ENCODE assay signal across 11 cellular contexts in the genomic region with DNA sequence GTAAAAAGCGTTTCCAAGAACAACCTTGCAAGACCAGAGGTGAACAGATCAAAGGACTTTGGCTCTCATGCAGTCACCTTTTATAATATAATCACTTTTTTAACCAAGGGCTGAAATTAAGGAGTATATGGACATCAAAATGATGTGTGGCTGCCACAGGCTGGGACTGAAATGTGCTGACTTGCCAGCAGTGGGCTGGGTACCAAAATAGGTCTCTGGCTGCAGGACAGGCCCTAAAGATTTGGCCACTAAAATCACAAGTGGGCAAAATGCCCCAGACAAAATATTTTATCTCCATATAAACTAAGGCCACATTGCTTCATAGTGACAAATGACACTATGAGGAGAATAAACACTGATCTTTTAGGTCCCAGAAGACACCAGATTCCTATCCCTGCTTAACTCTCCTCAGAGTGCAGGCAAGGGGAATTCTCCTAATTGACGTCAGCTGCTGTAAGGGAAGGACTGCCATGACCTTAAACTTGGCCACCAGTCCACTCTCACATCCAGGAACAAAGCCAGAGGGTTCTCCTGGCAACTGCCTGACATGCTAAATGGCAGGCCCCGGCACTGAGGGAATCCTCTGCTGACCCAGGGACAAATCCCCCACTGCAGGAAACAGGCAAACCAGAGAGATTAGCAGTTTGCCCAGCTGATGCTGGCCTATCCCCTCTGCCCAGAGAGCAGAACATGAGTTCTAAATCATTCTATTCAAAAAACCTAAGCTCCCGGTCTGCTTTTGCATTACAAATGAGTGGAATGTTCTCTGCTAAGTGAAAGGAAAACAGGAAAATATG.
DNase-seq lines count a peak whose midpoint lies in the region; ATAC-seq and TF ChIP-seq lines count a peak whose summit lies in the region.
"Had no signal": no experiment of that assay in that cellular context is flagged by ENCODE, and none has a peak within 500 bp of the region (broad histone marks: within the 10 kb centered on the region; RNA-seq: fewer than 3 reads in every experiment).

No MANE protein-coding gene starts in this region.

- H3K36me3 ChIP-seq in esophagus squamous epithelium, result peaks cover 0 to 7% (median 0%) of the 10 kb centered on the region in 3 donors
- no peaks in the 10 kb centered on the region for H3K36me3 ChIP-seq in mucosa of descending colon (ENCODE audit: low read depth)
- H3K36me3 ChIP-seq in uterus, result no peaks in the 10 kb centered on the region

- DNase-seq in NCI-H82 (lab: John Stamatoyannopoulos, UW) (peak; percentile 37), NCI-H82 treated with DMSO at 0.1 percent for 48 hours (lab: John Stamatoyannopoulos, UW; ENCODE audit: unreplicated experiment) (no peak), esophagus squamous epithelium (lab: John Stamatoyannopoulos, UW) (no peak), mucosa of descending colon (peak in 2 of 3 donors; percentile 33 to 43), uterus (peak; percentile 75 to 76), NOMO-1 treated with dmso at 0.1 percent for 144 hours (lab: John Stamatoyannopoulos, UW; ENCODE audit: unreplicated experiment) (no peak)
- DNase-seq in activated CD8-positive, alpha-beta T cell treated with anti-CD3 and anti-CD28 coated beads for 36 hours, result no peak

- peaks cover 20% of the 10 kb centered on the region for H3K4me1 Mint-ChIP-seq in activated CD8-positive, alpha-beta T cell treated with anti-CD3 and anti-CD28 coated beads for 36 hours (ENCODE audit: low read depth)

- H3K9me3 ChIP-seq in esophagus squamous epithelium, result no peaks in the 10 kb centered on the region
- H3K9me3 ChIP-seq in mucosa of descending colon, result no peaks in the 10 kb centered on the region
- no peaks in the 10 kb centered on the region for H3K9me3 ChIP-seq in uterus
- H3K9me3 ChIP-seq: BLaER1 had no signal

- H3K9me3 Mint-ChIP-seq in activated CD8-positive, alpha-beta T cell treated with anti-CD3 and anti-CD28 coated beads for 36 hours, result no peaks in the 10 kb centered on the region
- H3K9me3 Mint-ChIP-seq: stimulated activated naive CD8-positive, alpha-beta T cell treated with anti-CD3 and anti-CD28 coated beads, Interleukin-15, Interleukin-2, amounts not matched to agents 100 ng/mL and 50 ng/mL, for 24 hours had no signal

- peak overlapping the region; percentile 22 to 82 (median 68) for H3K27ac ChIP-seq in esophagus squamous epithelium
- peak overlapping the region; percentile 45 to 75 for H3K27ac ChIP-seq in uterus
- H3K27ac ChIP-seq: BLaER1, HL-60 had no signal

- H3K27me3 Mint-ChIP-seq in activated CD8-positive, alpha-beta T cell treated with anti-CD3 and anti-CD28 coated beads for 36 hours, result no peaks in the 10 kb centered on the region
- H3K27me3 Mint-ChIP-seq: stimulated activated naive CD8-positive, alpha-beta T cell treated with anti-CD3 and anti-CD28 coated beads, Interleukin-15, Interleukin-2, amounts not matched to agents 100 ng/mL and 50 ng/mL, for 24 hours had no signal

- no peak overlapping the region for H3K4me3 Mint-ChIP-seq in activated CD8-positive, alpha-beta T cell treated with anti-CD3 and anti-CD28 coated beads for 36 hours
- H3K4me3 Mint-ChIP-seq: stimulated activated naive CD8-positive, alpha-beta T cell treated with anti-CD3 and anti-CD28 coated beads, Interleukin-15, Interleukin-2, amounts not matched to agents 100 ng/mL and 50 ng/mL, for 24 hours had no signal

- H3K4me1 ChIP-seq in esophagus squamous epithelium, result peaks cover 0 to 40% (median 11%) of the 10 kb centered on the region in 3 donors
- H3K4me1 ChIP-seq in mucosa of descending colon (ENCODE audit: low read depth), result peaks cover 12% of the 10 kb centered on the region
- peaks cover 7 to 8% of the 10 kb centered on the region in 2 donors for H3K4me1 ChIP-seq in uterus
- H3K4me1 ChIP-seq: BLaER1 had no signal

- TF ChIP-seq POLR2A in esophagus squamous epithelium (IDR thresholded peaks at IDR 0.05) (no peak), uterus (IDR thresholded peaks at IDR 0.05) (no peak)

- TF ChIP-seq CTCF in esophagus squamous epithelium (IDR thresholded peaks at IDR 0.05) (no peak), mucosa of descending colon (IDR thresholded peaks at IDR 0.05) (no peak), uterus (IDR thresholded peaks at IDR 0.05) (no peak)
- TF ChIP-seq CTCF in activated CD8-positive, alpha-beta T cell treated with anti-CD3 and anti-CD28 coated beads for 36 hours (IDR thresholded peaks at IDR 0.05), result no peak

- H3K36me3 Mint-ChIP-seq in activated CD8-positive, alpha-beta T cell treated with anti-CD3 and anti-CD28 coated beads for 36 hours (ENCODE audit: low read depth), result peaks cover 9% of the 10 kb centered on the region

- WGBS in esophagus squamous epithelium, 2 donors, result 46 to 50% methylated on average over 2 to 3 of the region's 4 CpGs

- CTCF ChIA-PET in activated CD8-positive, alpha-beta T cell treated with anti-CD3 and anti-CD28 coated beads for 36 hours (lab: Charles Lee), result interaction anchor here (1.0 kb wide), 1 partner anchor 22 kb away, joined by 5 read pairs; no protein-coding TSS in a partner anchor

- H3K27ac Mint-ChIP-seq in activated CD8-positive, alpha-beta T cell treated with anti-CD3 and anti-CD28 coated beads for 36 hours, result no peak overlapping the region
- H3K27ac Mint-ChIP-seq: stimulated activated naive CD8-positive, alpha-beta T cell treated with anti-CD3 and anti-CD28 coated beads, Interleukin-15, Interleukin-2, amounts not matched to agents 100 ng/mL and 50 ng/mL, for 24 hours had no signal

- H3K4me3 ChIP-seq in esophagus squamous epithelium (peak overlapping the region in 1 of 4 donors; percentile 37), mucosa of descending colon (no peak overlapping the region), uterus (no peak overlapping the region)
- H3K4me3 ChIP-seq: BLaER1 had no signal

- H3K27me3 ChIP-seq in esophagus squamous epithelium (no peaks in the 10 kb centered on the region), uterus (no peaks in the 10 kb centered on the region)
- H3K27me3 ChIP-seq: BLaER1 had no signal

- intact Hi-C loops in esophagus squamous epithelium (cut with DNase I), result no loop called here
- intact Hi-C loops in mucosa of descending colon (cut with DNase I, micrococcal nuclease), result no loop called here
- intact Hi-C loops in uterus (cut with DNase I; ENCODE audit: low total_unique reads), result no loop called here
- intact Hi-C loops in activated CD8-positive, alpha-beta T cell treated with anti-CD3 and anti-CD28 coated beads for 36 hours (cut with micrococcal nuclease), result no loop called here

- ATAC-seq in mucosa of descending colon, result peak; percentile 74
- no peak for ATAC-seq in activated CD8-positive, alpha-beta T cell treated with anti-CD3 and anti-CD28 coated beads for 36 hours
- ATAC-seq in HG03521 (IDR thresholded peaks at IDR 0.05; ENCODE audit: unreplicated experiment), result no peak

- POLR2A ChIA-PET in activated CD8-positive, alpha-beta T cell treated with anti-CD3 and anti-CD28 coated beads for 36 hours (lab: Charles Lee), result no interaction called here

Comparison
In these comparisons a context has a peak if more than half of its experiments do, and no peak if none do; other contexts are left out.
1. DNase-seq: peak in NCI-H82 (single experiment), mucosa of descending colon (2 of 3) and uterus (2 of 2); none in NCI-H82 treated with DMSO at 0.1 percent for 48 hours (single experiment), esophagus squamous epithelium (single experiment), activated CD8-positive, alpha-beta T cell treated with anti-CD3 and anti-CD28 coated beads for 36 hours (single experiment) and NOMO-1 treated with dmso at 0.1 percent for 144 hours (single experiment).